In genomic region chr2:58660046-58660445, GRCh38 we compare ENCODE assay signal across 21 cellular contexts.
DNase-seq lines count a peak whose midpoint lies in the region; ATAC-seq and TF ChIP-seq lines count a peak whose summit lies in the region.
"Had no signal": no experiment of that assay in that cellular context is flagged by ENCODE, and none has a peak within 500 bp of the region (broad histone marks: within the 10 kb centered on the region; RNA-seq: fewer than 3 reads in every experiment).

No MANE protein-coding gene starts in this region.

- no peak for TF ChIP-seq CTCF in GM20000 (IDR thresholded peaks at IDR 0.05; ENCODE audit: extremely low read depth, missing control alignments)

- no CpG with 5 or more reads among the region's 4 CpGs for WGBS in neuronal stem cell (ENCODE audit: extremely low coverage in 2 of 2, insufficient read length in 2 of 2, insufficient replicate concordance in 1 of 2), 2 donors

- no peaks in the 10 kb centered on the region for H3K9me3 ChIP-seq in neuronal stem cell (replicated peaks in 1 of 2; ENCODE audit: control insufficient read depth in 2 of 2, insufficient read depth in 1 of 2, low read depth in 1 of 2, low read length in 2 of 2)
- H3K9me3 ChIP-seq: A549; BE2C; BLaER1 treated with 17β-estradiol and CSF1 and Interleukin-3, amounts not matched to agents 10 nM and 100 nM had no signal

- H2BK5ac ChIP-seq in neuronal stem cell (ENCODE audit: low read length) = no peak overlapping the region

- DNase-seq in ELF-1 (ENCODE audit: low read depth, low spot score) = peak; percentile 50
- DNase-seq in amniotic epithelial cell (ENCODE audit: low read depth) = peak; percentile 3
- no peak for DNase-seq in neuronal stem cell (ENCODE audit: low spot score)
- DNase-seq in GM20000 (ENCODE audit: low spot score) = no peak
- DNase-seq in NCI-H82 (lab: John Stamatoyannopoulos, UW) = no peak
- DNase-seq in hippocampal formation (lab: John Stamatoyannopoulos, UW) = no peak
- DNase-seq: 8988T; ACHN; AML-193; BE2C; Calu3; CD4-positive, alpha-beta T cell; CD8-positive, alpha-beta memory T cell; DMS53; DMS79 treated with DMSO at 0.1 percent for 48 hours; GOT3; HCEC 1CT had no signal

- H3K27me3 ChIP-seq in neuronal stem cell (ENCODE audit: control insufficient read depth in 3 of 3, insufficient read depth in 3 of 3, low read depth in 1 of 3, low read length in 3 of 3) = no peaks in the 10 kb centered on the region
- H3K27me3 ChIP-seq: BE2C; BLaER1 treated with 17β-estradiol and CSF1 and Interleukin-3, amounts not matched to agents 10 nM and 100 nM had no signal

- no peak overlapping the region for H2AK5ac ChIP-seq in neuronal stem cell (ENCODE audit: low read depth, low read length)

- H3K36me3 ChIP-seq in neuronal stem cell (replicated peaks in 1 of 2; ENCODE audit: control insufficient read depth in 2 of 2, insufficient read depth in 2 of 2, low read length in 2 of 2) = no peaks in the 10 kb centered on the region
- H3K36me3 ChIP-seq: BE2C; BLaER1 treated with 17β-estradiol and CSF1 and Interleukin-3, amounts not matched to agents 10 nM and 100 nM had no signal

- H3K4ac ChIP-seq in neuronal stem cell (ENCODE audit: low read length) = no peak overlapping the region

- H3K27ac ChIP-seq in neuronal stem cell (replicated peaks; ENCODE audit: low read length) = no peak overlapping the region
- H3K27ac ChIP-seq: A549; BLaER1 treated with 17β-estradiol and CSF1 and Interleukin-3, amounts not matched to agents 10 nM and 100 nM had no signal

- H3K79me1 ChIP-seq in neuronal stem cell (ENCODE audit: low read depth, low read length) = no peaks in the 10 kb centered on the region

- no peak for ATAC-seq in HG03175 (IDR thresholded peaks at IDR 0.05; ENCODE audit: unreplicated experiment)
- ATAC-seq: A549, GM12878 had no signal

- no peak overlapping the region for H2BK120ac ChIP-seq in neuronal stem cell (ENCODE audit: low read depth, low read length)

- H4K91ac ChIP-seq in neuronal stem cell (ENCODE audit: low read depth, low read length, poor library complexity) = no peak overlapping the region

- H2BK12ac ChIP-seq in neuronal stem cell (ENCODE audit: low read length) = no peak overlapping the region

- no peak overlapping the region for H2BK15ac ChIP-seq in neuronal stem cell (ENCODE audit: low read length)

- H3K4me1 ChIP-seq in neuronal stem cell (ENCODE audit: control insufficient read depth in 2 of 2, insufficient read depth in 1 of 2, low read depth in 1 of 2, low read length in 2 of 2) = peaks cover 0 to 2% of the 10 kb centered on the region in 2 donors
- H3K4me1 ChIP-seq: A549; BE2C; BLaER1 treated with 17β-estradiol and CSF1 and Interleukin-3, amounts not matched to agents 10 nM and 100 nM had no signal

- H3K14ac ChIP-seq in neuronal stem cell (ENCODE audit: low read length) = no peak overlapping the region

- no peak overlapping the region for H3K4me2 ChIP-seq in neuronal stem cell (ENCODE audit: insufficient read depth, low read length, poor library complexity, severe bottlenecking)
- H3K4me2 ChIP-seq: A549; BLaER1 treated with 17β-estradiol and CSF1 and Interleukin-3, amounts not matched to agents 10 nM and 100 nM had no signal

- no peak overlapping the region for H3K4me3 ChIP-seq in neuronal stem cell (ENCODE audit: low read length in 2 of 2)
- H3K4me3 ChIP-seq: A549; BLaER1 treated with 17β-estradiol and CSF1 and Interleukin-3, amounts not matched to agents 10 nM and 100 nM; GM12878 had no signal

- H3K23ac ChIP-seq in neuronal stem cell (ENCODE audit: low read depth, low read length, poor library complexity) = no peak overlapping the region

- no peak overlapping the region for H4K8ac ChIP-seq in neuronal stem cell (ENCODE audit: low read depth, low read length)

- no peak overlapping the region for H2AFZ ChIP-seq in neuronal stem cell (ENCODE audit: low read length)

- H3K9ac ChIP-seq in neuronal stem cell (ENCODE audit: low read depth, low read length, poor library complexity) = no peak overlapping the region
- H3K9ac ChIP-seq: BLaER1 treated with 17β-estradiol and CSF1 and Interleukin-3, amounts not matched to agents 10 nM and 100 nM had no signal

- H3K18ac ChIP-seq in neuronal stem cell (ENCODE audit: low read length) = peak overlapping the region; percentile 57

Comparison
In these comparisons a context has a peak if more than half of its experiments do, and no peak if none do; other contexts are left out.
1. DNase-seq: peak in ELF-1 (single experiment) and amniotic epithelial cell (single experiment); none in neuronal stem cell (single experiment), GM20000 (single experiment), NCI-H82 (single experiment) and hippocampal formation (0 of 2).